ENCODE assay signal across 9 cellular contexts in genomic region chr1:24536391-24536840, GRCh38. TPM values are rescaled to one million over a fixed set of nuclear protein-coding genes. Genes with fewer than 3 reads are reported as not detected.
DNase-seq lines count a peak whose midpoint lies in the region; ATAC-seq, FAIRE-seq and TF ChIP-seq lines count a peak whose summit lies in the region.
"Had no signal": no experiment of that assay in that cellular context is flagged by ENCODE, and none has a peak within 500 bp of the region (broad histone marks: within the 10 kb centered on the region; RNA-seq: fewer than 3 reads in every experiment).

No MANE protein-coding gene starts in this region.

- DNase-seq in AML-193 (lab: John Stamatoyannopoulos, UW) (peak; percentile 11 to 29), NCI-H526 treated with DMSO at 0.1 percent for 48 hours (lab: John Stamatoyannopoulos, UW) (peak; percentile 98), upper lobe of right lung (no peak), GM23248 (no peak), D721Med (ENCODE audit: insufficient read length, low spot score) (no peak)
- peak; percentile 38 for DNase-seq in activated T-helper 1 cell treated with anti-CD3 and anti-CD28 coated beads, Interleukin-12 subunit alpha, Interleukin-12 subunit beta, Interleukin-2, Interleukin-4 antibody, amounts not matched to agents 30 ng/mL and 10 ng/mL and 1 ng/mL, durations not matched to agents 14 hours and 24 hours and 36 hours (ENCODE audit: low spot score)

- no peaks in the 10 kb centered on the region; the same call in 1 of the 2 replicates for H3F3A ChIP-seq in GM23248 (ENCODE audit: insufficient read depth)

- H3K4me3 Mint-ChIP-seq in activated T-helper 1 cell treated with anti-CD3 and anti-CD28 coated beads, Interleukin-12 subunit alpha, Interleukin-12 subunit beta, Interleukin-2, Interleukin-4 antibody, amounts not matched to agents 30 ng/mL and 10 ng/mL and 1 ng/mL, durations not matched to agents 14 hours and 24 hours and 36 hours, result peak overlapping the region; percentile 75

- no peaks in the 10 kb centered on the region for H3K27me3 Mint-ChIP-seq in activated T-helper 1 cell treated with anti-CD3 and anti-CD28 coated beads, Interleukin-12 subunit alpha, Interleukin-12 subunit beta, Interleukin-2, Interleukin-4 antibody, amounts not matched to agents 30 ng/mL and 10 ng/mL and 1 ng/mL, durations not matched to agents 14 hours and 24 hours and 36 hours (ENCODE audit: insufficient read depth)

- no peaks in the 10 kb centered on the region for H4K20me1 ChIP-seq in GM23248 (ENCODE audit: insufficient read depth)

- H3K9ac ChIP-seq in GM23248, result no peak overlapping the region

- H3K9me2 ChIP-seq in GM23248 (ENCODE audit: insufficient read depth), result no peaks in the 10 kb centered on the region

- peak; percentile 69 for ATAC-seq in GM21619 (IDR thresholded peaks at IDR 0.05; ENCODE audit: unreplicated experiment)
- ATAC-seq in upper lobe of right lung, result peak; percentile 70

- intact Hi-C loops in activated T-helper 1 cell treated with anti-CD3 and anti-CD28 coated beads, Interleukin-12 subunit alpha, Interleukin-12 subunit beta, Interleukin-2, Interleukin-4 antibody, amounts not matched to agents 30 ng/mL and 10 ng/mL and 1 ng/mL, durations not matched to agents 14 hours and 24 hours and 36 hours (cut with micrococcal nuclease), result loop anchor here (1.0 to 5.0 kb wide), 2 partner anchors 34 to 211 kb away; partner anchors contain the start of genes CLIC4 and RCAN3
- intact Hi-C loops in upper lobe of right lung (cut with DNase I), result no loop called here

- H3K36me3 ChIP-seq in muscle layer of duodenum (ENCODE audit: control insufficient read depth in 1 of 2, insufficient read depth in 2 of 2, low read length in 2 of 2), result no peaks in the 10 kb centered on the region
- no peaks in the 10 kb centered on the region for H3K36me3 ChIP-seq in upper lobe of right lung
- peaks cover 2% of the 10 kb centered on the region; the same call in 1 of the 2 replicates for H3K36me3 ChIP-seq in GM23248 (ENCODE audit: low read depth)

- WGBS in GM23248 (ENCODE audit: low coverage in 1 of 2, low lambda C conversion rate in 2 of 2, missing lambda C conversion rate in 2 of 2), 2 experiments, result 63 to 65% methylated on average over 7 of the region's 7 CpGs

- H3K4me3 ChIP-seq in muscle layer of duodenum (ENCODE audit: low read depth in 1 of 2, low read length in 2 of 2), result no peak overlapping the region
- no peak overlapping the region for H3K4me3 ChIP-seq in upper lobe of right lung
- H3K4me3 ChIP-seq in GM23248, result no peak overlapping the region

- H3K27me3 ChIP-seq in muscle layer of duodenum (ENCODE audit: low read depth, low read length) (no peaks in the 10 kb centered on the region), upper lobe of right lung (no peaks in the 10 kb centered on the region), GM23248 (replicated peaks; ENCODE audit: insufficient read depth) (no peaks in the 10 kb centered on the region)

- H3K9me3 ChIP-seq in muscle layer of duodenum (ENCODE audit: control insufficient read depth in 1 of 2, low read length in 2 of 2) (no peaks in the 10 kb centered on the region), upper lobe of right lung (no peaks in the 10 kb centered on the region), GM23248 (ENCODE audit: low read depth) (no peaks in the 10 kb centered on the region)

- TF ChIP-seq CTCF in upper lobe of right lung (IDR thresholded peaks at IDR 0.05) (no peak), D721Med (IDR thresholded peaks at IDR 0.05; ENCODE audit: insufficient read depth, missing control alignments) (no peak)

- H2AFZ ChIP-seq in GM23248, result no peak overlapping the region

- H3K4me1 Mint-ChIP-seq in activated T-helper 1 cell treated with anti-CD3 and anti-CD28 coated beads, Interleukin-12 subunit alpha, Interleukin-12 subunit beta, Interleukin-2, Interleukin-4 antibody, amounts not matched to agents 30 ng/mL and 10 ng/mL and 1 ng/mL, durations not matched to agents 14 hours and 24 hours and 36 hours (ENCODE audit: low read depth), result peaks cover 67% of the 10 kb centered on the region

- no peak for FAIRE-seq in D721Med (lab: Jason Lieb, UNC)
- FAIRE-seq: G401.6 had no signal

- no peak overlapping the region for H3K4me2 ChIP-seq in GM23248 (ENCODE audit: unreplicated experiment)

- H3K27ac ChIP-seq in muscle layer of duodenum (ENCODE audit: low read length), result peak overlapping the region; percentile 39
- H3K27ac ChIP-seq in upper lobe of right lung, result no peak overlapping the region
- no peak overlapping the region for H3K27ac ChIP-seq in GM23248

- no peaks in the 10 kb centered on the region for H3K79me2 ChIP-seq in GM23248 (ENCODE audit: insufficient read depth)

- H3K36me3 Mint-ChIP-seq in activated T-helper 1 cell treated with anti-CD3 and anti-CD28 coated beads, Interleukin-12 subunit alpha, Interleukin-12 subunit beta, Interleukin-2, Interleukin-4 antibody, amounts not matched to agents 30 ng/mL and 10 ng/mL and 1 ng/mL, durations not matched to agents 14 hours and 24 hours and 36 hours (ENCODE audit: low read depth), result peaks cover 34% of the 10 kb centered on the region

- in situ Hi-C loops in GM23248 (cut with MboI), result no loop called here

- H3K27ac Mint-ChIP-seq in activated T-helper 1 cell treated with anti-CD3 and anti-CD28 coated beads, Interleukin-12 subunit alpha, Interleukin-12 subunit beta, Interleukin-2, Interleukin-4 antibody, amounts not matched to agents 30 ng/mL and 10 ng/mL and 1 ng/mL, durations not matched to agents 14 hours and 24 hours and 36 hours, result peak overlapping the region; percentile 95

- H3K9me3 Mint-ChIP-seq in activated T-helper 1 cell treated with anti-CD3 and anti-CD28 coated beads, Interleukin-12 subunit alpha, Interleukin-12 subunit beta, Interleukin-2, Interleukin-4 antibody, amounts not matched to agents 30 ng/mL and 10 ng/mL and 1 ng/mL, durations not matched to agents 14 hours and 24 hours and 36 hours, result no peaks in the 10 kb centered on the region

- H3K4me1 ChIP-seq in muscle layer of duodenum (ENCODE audit: control insufficient read depth in 1 of 2, insufficient read depth in 2 of 2, low read length in 2 of 2), result peaks cover 6 to 9% of the 10 kb centered on the region in 2 donors
- no peaks in the 10 kb centered on the region for H3K4me1 ChIP-seq in upper lobe of right lung
- peaks cover 10% of the 10 kb centered on the region for H3K4me1 ChIP-seq in GM23248 (ENCODE audit: insufficient read depth)

RNA-seq across cellular contexts. Expression of gene NCMAP, which starts 19.5 kb away (rescaled TPM):
- not detected in 2 replicates for total RNA-seq in activated T-helper 1 cell treated with anti-CD3 and anti-CD28 coated beads, Interleukin-12 subunit alpha, Interleukin-12 subunit beta, Interleukin-2, Interleukin-4 antibody, amounts not matched to agents 30 ng/mL and 10 ng/mL and 1 ng/mL, durations not matched to agents 14 hours and 24 hours and 36 hours
- total RNA-seq in upper lobe of right lung, result 10.7 TPM
- total RNA-seq in GM23248 (2014; rRNA removed; shearing (Covaris generic)), result not detected in 2 replicates
- not detected in 2 replicates for polyA plus RNA-seq in GM23248 (2016; fragmentation: Nextera tagmentation; extraction: Ambion mirVana)

RNA-seq across cellular contexts. Expression of gene RCAN3, which starts 33.8 kb away (rescaled TPM):
- 26.5 and 26.8 TPM in 2 replicates for total RNA-seq in activated T-helper 1 cell treated with anti-CD3 and anti-CD28 coated beads, Interleukin-12 subunit alpha, Interleukin-12 subunit beta, Interleukin-2, Interleukin-4 antibody, amounts not matched to agents 30 ng/mL and 10 ng/mL and 1 ng/mL, durations not matched to agents 14 hours and 24 hours and 36 hours
- 11.3 TPM for total RNA-seq in upper lobe of right lung
- 10.1 and 10.8 TPM in 2 replicates for total RNA-seq in GM23248 (2014; rRNA removed; shearing (Covaris generic))
- 7.9 and 8.6 TPM in 2 replicates for polyA plus RNA-seq in GM23248 (2016; fragmentation: Nextera tagmentation; extraction: Ambion mirVana)

Comparison
In these comparisons a context has a peak if more than half of its experiments do, and no peak if none do; other contexts are left out.
1. DNase-seq: peak in AML-193 (2 of 2), NCI-H526 treated with DMSO at 0.1 percent for 48 hours (single experiment) and activated T-helper 1 cell treated with anti-CD3 and anti-CD28 coated beads, Interleukin-12 subunit alpha, Interleukin-12 subunit beta, Interleukin-2, Interleukin-4 antibody, amounts not matched to agents 30 ng/mL and 10 ng/mL and 1 ng/mL, durations not matched to agents 14 hours and 24 hours and 36 hours (single experiment); none in upper lobe of right lung (single experiment), GM23248 (single experiment) and D721Med (single experiment).
2. RNA of gene NCMAP, which starts 19.5 kb away (total RNA-seq): 10.7 TPM in upper lobe of right lung (single experiment); not detected in activated T-helper 1 cell treated with anti-CD3 and anti-CD28 coated beads, Interleukin-12 subunit alpha, Interleukin-12 subunit beta, Interleukin-2, Interleukin-4 antibody, amounts not matched to agents 30 ng/mL and 10 ng/mL and 1 ng/mL, durations not matched to agents 14 hours and 24 hours and 36 hours and not detected in GM23248; every median in the first group is over 10 times any median in the second.